In genomic region chr20:56229821-56230220, GRCh38 we compare ENCODE assay signal across 16 cellular contexts. TPM values are rescaled to one million over a fixed set of nuclear protein-coding genes. Genes with fewer than 3 reads are reported as not detected.
A peak's percentile ranks its signal among the peaks of the same experiment; 100 is the strongest.
DNase-seq lines count a peak whose midpoint lies in the region; ATAC-seq, FAIRE-seq and TF ChIP-seq lines count a peak whose summit lies in the region.
"Had no signal": no experiment of that assay in that cellular context is flagged by ENCODE, and none has a peak within 500 bp of the region (broad histone marks: within the 10 kb centered on the region; RNA-seq: fewer than 3 reads in every experiment).

No MANE protein-coding gene starts in this region.

- H3K36me3 ChIP-seq in RWPE2 (ENCODE audit: low read depth) = no peaks in the 10 kb centered on the region

- no peak overlapping the region for H3K27ac Mint-ChIP-seq in activated CD4-positive, alpha-beta T cell treated with anti-CD3 and anti-CD28 coated beads for 36 hours
- H3K27ac Mint-ChIP-seq: CD14-positive monocyte; CD8-positive, alpha-beta T cell had no signal

- no peak for FAIRE-seq in urothelium cell line (lab: Jason Lieb, UNC)
- FAIRE-seq: A549 had no signal

- peak overlapping the region; percentile 67 for H3K27ac ChIP-seq in RWPE2 (ENCODE audit: poor library complexity, severe bottlenecking)
- H3K27ac ChIP-seq: A549, GM23248 had no signal

- no peaks in the 10 kb centered on the region for H3K9me3 ChIP-seq in RWPE2 (ENCODE audit: severe bottlenecking)

- intact Hi-C loops in cardiac septum (cut with DNase I) = no loop called here
- intact Hi-C loops in activated CD4-positive, alpha-beta T cell treated with anti-CD3 and anti-CD28 coated beads for 36 hours (cut with DNase I, micrococcal nuclease) = no loop called here

- no peaks in the 10 kb centered on the region for H3K27me3 ChIP-seq in RWPE2 (ENCODE audit: insufficient read depth, poor library complexity, severe bottlenecking)

- no peaks in the 10 kb centered on the region for H3K4me1 Mint-ChIP-seq in activated CD4-positive, alpha-beta T cell treated with anti-CD3 and anti-CD28 coated beads for 36 hours
- H3K4me1 Mint-ChIP-seq: CD14-positive monocyte had no signal

- peak; percentile 94 for ATAC-seq in RWPE2 (ENCODE audit: low read depth)
- ATAC-seq in activated CD4-positive, alpha-beta T cell treated with anti-CD3 and anti-CD28 coated beads for 36 hours = no peak
- ATAC-seq: A549; CD8-positive, alpha-beta T cell had no signal

- TF ChIP-seq CTCF in RWPE2 (IDR thresholded peaks at IDR 0.05; ENCODE audit: poor library complexity, severe bottlenecking) = no peak
- no peak for TF ChIP-seq CTCF in fibroblast of mammary gland (conservative IDR thresholded peaks at IDR 0.05; ENCODE audit: control insufficient read depth, insufficient read depth, low read depth, low read length)

- H3K4me3 ChIP-seq in RWPE2 (ENCODE audit: severe bottlenecking) (no peak overlapping the region), fibroblast of mammary gland (ENCODE audit: control insufficient read depth, low read depth, low read length) (no peak overlapping the region)
- H3K4me3 ChIP-seq: A549, GM23248 had no signal

- no peaks in the 10 kb centered on the region for H3K36me3 Mint-ChIP-seq in activated CD4-positive, alpha-beta T cell treated with anti-CD3 and anti-CD28 coated beads for 36 hours (ENCODE audit: low read depth)
- H3K36me3 Mint-ChIP-seq: CD14-positive monocyte; CD8-positive, alpha-beta T cell had no signal

- H3K27me3 Mint-ChIP-seq in activated CD4-positive, alpha-beta T cell treated with anti-CD3 and anti-CD28 coated beads for 36 hours = peaks cover 8% of the 10 kb centered on the region

- peaks cover 18% of the 10 kb centered on the region for H3K4me1 ChIP-seq in RWPE2 (ENCODE audit: insufficient read depth, poor library complexity, severe bottlenecking)
- H3K4me1 ChIP-seq: A549, Caco-2 had no signal

- POLR2A ChIA-PET in activated CD4-positive, alpha-beta T cell treated with anti-CD3 and anti-CD28 coated beads for 36 hours (lab: Charles Lee) = no interaction called here

- DNase-seq in EL (peak; percentile 41), HS-5 (ENCODE audit: low read depth) (peak; percentile 53), RWPE2 (ENCODE audit: low spot score) (no peak), fibroblast of mammary gland (ENCODE audit: low read depth) (peak; percentile 10), NCI-H2196 treated with DMSO at 0.1 percent for 48 hours (lab: John Stamatoyannopoulos, UW; ENCODE audit: unreplicated experiment) (no peak), cardiac septum (ENCODE audit: low spot score) (no peak), urothelium cell line (ENCODE audit: low spot score) (no peak)
- DNase-seq in activated CD4-positive, alpha-beta T cell treated with anti-CD3 and anti-CD28 coated beads for 36 hours = no peak
- DNase-seq: Caco-2; CD8-positive, alpha-beta T cell; DND-41; GM23248; H7; KBM-7 had no signal

- H3K9me3 Mint-ChIP-seq in activated CD4-positive, alpha-beta T cell treated with anti-CD3 and anti-CD28 coated beads for 36 hours (ENCODE audit: low read depth) = peaks cover 12% of the 10 kb centered on the region

- CTCF ChIA-PET in activated CD4-positive, alpha-beta T cell treated with anti-CD3 and anti-CD28 coated beads for 36 hours (lab: Charles Lee) = interaction anchor here (0.6 kb wide), 1 partner anchor 732 kb away, joined by 3 read pairs; no protein-coding TSS in a partner anchor

- H3K4me3 Mint-ChIP-seq in activated CD4-positive, alpha-beta T cell treated with anti-CD3 and anti-CD28 coated beads for 36 hours = no peak overlapping the region
- H3K4me3 Mint-ChIP-seq: CD14-positive monocyte; CD8-positive, alpha-beta T cell had no signal

RNA-seq across cellular contexts. Expression of gene MC3R, which starts 18.7 kb away (rescaled TPM):
- not detected for total RNA-seq in cardiac septum
- not detected for total RNA-seq in activated CD4-positive, alpha-beta T cell treated with anti-CD3 and anti-CD28 coated beads for 36 hours
- total RNA-seq: Caco-2; CD8-positive, alpha-beta T cell; GM23248; H7 had no signal

Comparison
In these comparisons a context has a peak if more than half of its experiments do, and no peak if none do; other contexts are left out.
1. DNase-seq: peak in EL (single experiment), HS-5 (single experiment) and fibroblast of mammary gland (single experiment); none in RWPE2 (single experiment), NCI-H2196 treated with DMSO at 0.1 percent for 48 hours (single experiment), cardiac septum (single experiment), activated CD4-positive, alpha-beta T cell treated with anti-CD3 and anti-CD28 coated beads for 36 hours (single experiment) and urothelium cell line (single experiment).